Comparison of ENCODE assay signal across 29 cellular contexts in the genomic region with DNA sequence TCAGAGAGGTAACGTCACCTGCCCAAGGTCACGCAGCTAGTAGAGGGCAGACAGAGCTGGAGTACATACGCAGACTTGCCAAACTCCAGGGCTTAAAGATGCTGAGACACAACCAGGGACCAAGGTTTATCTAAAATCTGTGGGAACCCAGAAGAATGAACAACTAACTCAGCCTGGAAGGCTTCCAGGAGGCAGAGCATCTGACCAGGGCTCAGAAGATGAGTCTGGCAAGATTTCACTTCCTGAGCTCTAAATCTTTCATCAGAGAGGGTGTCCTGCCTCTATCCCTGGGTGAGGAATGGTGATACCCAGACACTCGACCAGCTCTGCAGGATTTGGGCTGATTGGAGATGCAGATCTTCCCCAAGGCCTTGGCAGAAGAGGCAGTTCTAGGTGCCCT. TPM values are rescaled to one million over a fixed set of nuclear protein-coding genes. Genes with fewer than 3 reads are reported as not detected.
A peak's percentile ranks its signal among the peaks of the same experiment; 100 is the strongest.
DNase-seq lines count a peak whose midpoint lies in the region; ATAC-seq and TF ChIP-seq lines count a peak whose summit lies in the region.
"Had no signal": no experiment of that assay in that cellular context is flagged by ENCODE, and none has a peak within 500 bp of the region (broad histone marks: within the 10 kb centered on the region; RNA-seq: fewer than 3 reads in every experiment).

No MANE protein-coding gene starts in this region.

- H3K9me2 ChIP-seq in SK-N-SH: no peaks in the 10 kb centered on the region

- CTCF ChIA-PET in SK-N-SH (lab: Yijun Ruan, JAX): interaction anchor here (0.9 to 1.3 kb wide), 4 partner anchors 9 to 584 kb away, joined by 3 to 5 read pairs (median 3); a partner anchor contains a TSS

- no peaks in the 10 kb centered on the region for H3F3A ChIP-seq in SK-N-SH (replicated peaks; ENCODE audit: insufficient read depth)

- H3K27ac ChIP-seq in SK-N-SH (ENCODE audit: low read depth in 2 of 2, low read length in 1 of 2): no peak overlapping the region
- H3K27ac ChIP-seq: brain microvascular endothelial cell, gastrocnemius medialis, psoas muscle, thyroid gland, WERI-Rb-1 had no signal

- TF ChIP-seq CTCF in SK-N-SH (IDR thresholded peaks at IDR 0.05) (no peak), fibroblast of mammary gland (conservative IDR thresholded peaks at IDR 0.05; ENCODE audit: control insufficient read depth, insufficient read depth, low read depth, low read length) (no peak), nephron progenitor cell (IDR thresholded peaks at IDR 0.05) (no peak), omental fat pad (IDR thresholded peaks at IDR 0.05) (no peak)

- H3K27me3 Mint-ChIP-seq in nephron progenitor cell (ENCODE audit: low read depth, poor library complexity): peaks cover 20% of the 10 kb centered on the region

- no peak overlapping the region for H3K4me3 ChIP-seq in SK-N-SH (ENCODE audit: low read depth in 2 of 2, low read length in 1 of 2)
- no peak overlapping the region for H3K4me3 ChIP-seq in fibroblast of mammary gland (ENCODE audit: control insufficient read depth, low read depth, low read length)
- H3K4me3 ChIP-seq: gastrocnemius medialis, psoas muscle, thyroid gland had no signal

- H3K9me3 Mint-ChIP-seq in nephron progenitor cell: no peaks in the 10 kb centered on the region
- H3K9me3 Mint-ChIP-seq: activated CD4-positive, alpha-beta T cell treated with anti-CD3 and anti-CD28 coated beads, Interleukin-2, amount 10 ng/mL, durations not matched to agents 7 days and 5 days; activated T-cell treated with anti-CD3 and anti-CD28 coated beads, Interleukin-2, amount 50 U/mL, for 4 hours; CD4-positive, alpha-beta memory T cell; memory B cell had no signal

- H3K4me2 ChIP-seq in SK-N-SH: no peak overlapping the region

- POLR2A ChIA-PET in SK-N-SH (lab: Yijun Ruan, JAX): interaction anchor here (1.1 to 1.2 kb wide), 2 partner anchors 10 to 26 kb away, joined by 3 to 6 read pairs; a partner anchor contains a TSS

- H3K4me3 Mint-ChIP-seq in nephron progenitor cell: no peak overlapping the region
- H3K4me3 Mint-ChIP-seq: activated CD4-positive, alpha-beta T cell treated with anti-CD3 and anti-CD28 coated beads, Interleukin-2, amount 10 ng/mL, durations not matched to agents 7 days and 5 days; activated T-cell treated with anti-CD3 and anti-CD28 coated beads, Interleukin-2, amount 50 U/mL, for 4 hours; CD4-positive, alpha-beta memory T cell; memory B cell had no signal

- H2AFZ ChIP-seq in SK-N-SH (ENCODE audit: low read depth): no peak overlapping the region

- DNase-seq in SK-N-SH (no peak), RPMI7951 (ENCODE audit: low read depth) (peak; percentile 8), fibroblast of mammary gland (ENCODE audit: low read depth) (peak; percentile 23), stromal cell of bone marrow (ENCODE audit: low read depth) (peak; percentile 5), nephron progenitor cell (no peak), omental fat pad (ENCODE audit: low spot score) (no peak)
- DNase-seq: activated CD4-positive, alpha-beta T cell treated with anti-CD3 and anti-CD28 coated beads, Interleukin-2, amount 10 ng/mL, durations not matched to agents 7 days and 5 days; activated T-cell treated with anti-CD3 and anti-CD28 coated beads, Interleukin-2, amount 50 U/mL, for 4 hours; amniotic stem cell; brain microvascular endothelial cell; CD4-positive, alpha-beta memory T cell; cortex of kidney; DMS153; gastrocnemius medialis; NCI-H1694 treated with DMSO at 0.1 percent for 48 hours; NCI-H524 treated with DMSO at 0.1 percent for 48 hours; NK-92 treated with Interleukin-12 subunit alpha and Interleukin-12 subunit beta, amount 100 ng/mL, for 24 hours; psoas muscle; SHP77; stimulated activated naive CD8-positive, alpha-beta T cell treated with anti-CD3 and anti-CD28 coated beads, Interleukin-15, Interleukin-2, amounts not matched to agents 100 U/mL and 50 U/mL, for 24 hours; T1000; thyroid gland; WERI-Rb-1 had no signal

- no peak overlapping the region for H3K9ac ChIP-seq in SK-N-SH

- H3K4me1 Mint-ChIP-seq in nephron progenitor cell: peaks cover 19% of the 10 kb centered on the region
- H3K4me1 Mint-ChIP-seq: activated CD4-positive, alpha-beta T cell treated with anti-CD3 and anti-CD28 coated beads, Interleukin-2, amount 10 ng/mL, durations not matched to agents 7 days and 5 days; CD4-positive, alpha-beta memory T cell had no signal

- H3K36me3 ChIP-seq in SK-N-SH (replicated peaks in 1 of 2; ENCODE audit: control insufficient read depth in 1 of 2, insufficient read depth in 2 of 2, low read length in 1 of 2): no peaks in the 10 kb centered on the region
- H3K36me3 ChIP-seq: brain microvascular endothelial cell, gastrocnemius medialis, thyroid gland, WERI-Rb-1 had no signal

- H3K9me3 ChIP-seq in SK-N-SH: no peaks in the 10 kb centered on the region
- H3K9me3 ChIP-seq: gastrocnemius medialis, psoas muscle, thyroid gland had no signal

- H3K4me1 ChIP-seq in SK-N-SH (ENCODE audit: control insufficient read depth in 1 of 2, insufficient read depth in 2 of 2, low read depth in 1 of 2, low read length in 1 of 2): peaks cover 0 to 19% of the 10 kb centered on the region in 2 experiments; a peak in 1 of 4 replicates
- H3K4me1 ChIP-seq: gastrocnemius medialis, psoas muscle, thyroid gland had no signal

- no peaks in the 10 kb centered on the region for H3K36me3 Mint-ChIP-seq in nephron progenitor cell (ENCODE audit: low read depth)
- H3K36me3 Mint-ChIP-seq: CD4-positive, alpha-beta memory T cell; memory B cell had no signal

- WGBS in SK-N-SH (ENCODE audit: low lambda C conversion rate): 63% methylated on average over 4 of the region's 4 CpGs

- no peak for TF ChIP-seq EP300 in SK-N-SH (IDR thresholded peaks at IDR 0.05; ENCODE audit: borderline replicate concordance in 1 of 2, low read depth in 1 of 2, low read length in 1 of 2)

- no peaks in the 10 kb centered on the region for H4K20me1 ChIP-seq in SK-N-SH (ENCODE audit: insufficient read depth)

- H3K79me2 ChIP-seq in SK-N-SH (ENCODE audit: insufficient read depth): no peaks in the 10 kb centered on the region

- TF ChIP-seq RAD21 in SK-N-SH (IDR thresholded peaks at IDR 0.05; ENCODE audit: low read length): no peak

- no peaks in the 10 kb centered on the region; the same call in 1 of the 2 replicates for H3K27me3 ChIP-seq in SK-N-SH (ENCODE audit: insufficient read depth)
- H3K27me3 ChIP-seq: brain microvascular endothelial cell, gastrocnemius medialis, thyroid gland had no signal

- no peak overlapping the region for H3K27ac Mint-ChIP-seq in nephron progenitor cell
- H3K27ac Mint-ChIP-seq: activated CD4-positive, alpha-beta T cell treated with anti-CD3 and anti-CD28 coated beads, Interleukin-2, amount 10 ng/mL, durations not matched to agents 7 days and 5 days; CD4-positive, alpha-beta memory T cell; memory B cell had no signal

- ATAC-seq in SK-N-SH treated with all-trans-retinoic acid at 6 μM for 48 hours (no peak), HG02938 (IDR thresholded peaks at IDR 0.05; ENCODE audit: unreplicated experiment) (no peak), omental fat pad (ENCODE audit: low FRiP score) (no peak)
- ATAC-seq: activated T-cell treated with anti-CD3 and anti-CD28 coated beads, Interleukin-2, amount 50 U/mL, for 4 hours; esophagus mucosa; gastrocnemius medialis; psoas muscle; stimulated activated naive CD8-positive, alpha-beta T cell treated with anti-CD3 and anti-CD28 coated beads, Interleukin-15, Interleukin-2, amounts not matched to agents 100 U/mL and 50 U/mL, for 24 hours had no signal

TF ChIP-seq in SK-N-SH, 30 proteins besides CTCF, POLR2A, EP300 and RAD21:
- TF ChIP-seq NFIC (IDR thresholded peaks at IDR 0.05; ENCODE audit: borderline replicate concordance): peak; percentile 28; the same call in 1 of the 2 replicates
- TF ChIP-seq, protein P1, sequence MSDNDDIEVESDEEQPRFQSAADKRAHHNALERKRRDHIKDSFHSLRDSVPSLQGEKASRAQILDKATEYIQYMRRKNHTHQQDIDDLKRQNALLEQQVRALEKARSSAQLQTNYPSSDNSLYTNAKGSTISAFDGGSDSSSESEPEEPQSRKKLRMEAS (IDR thresholded peaks at IDR 0.05; ENCODE audit: low read depth): no peak
TF ChIP-seq in SK-N-SH: peak in this region for 1.

TF ChIP-seq in SK-N-SH treated with all-trans-retinoic acid at 6 μM for 48 hours, 23 proteins besides CTCF, POLR2A, EP300 and RAD21 (continues in another document):
- no peak for TF ChIP-seq ARNTL (CRISPR knock-in tag; IDR thresholded peaks at IDR 0.05; ENCODE audit: borderline replicate concordance, low read depth)
- TF ChIP-seq SNAI2 (CRISPR knock-in tag; IDR thresholded peaks at IDR 0.05): no peak

RNA-seq across cellular contexts. Expression of a gene that starts 9.1 kb away (rescaled TPM):
- polyA plus RNA-seq in SK-N-SH (2012; rRNA removed): 0.08 TPM in 1 of 2 replicates, not detected in the other
- 0.01 TPM in 1 of 2 replicates, not detected in the other for polyA plus RNA-seq in SK-N-SH (2012; cell fraction: cytosol; rRNA removed)
- polyA plus RNA-seq in SK-N-SH (2012; cell fraction: nucleus; rRNA removed): 0.29 and 0.31 TPM in 2 replicates
- total RNA-seq in RPMI7951 (2014; rRNA removed; shearing (Covaris generic)): not detected in 2 replicates
- 1 to 10 TPM in 3 of 4 donors, not detected in 1; 1.4 to 2.5 (median 1.8) TPM for total RNA-seq in omental fat pad
- total RNA-seq: activated CD4-positive, alpha-beta T cell treated with anti-CD3 and anti-CD28 coated beads, Interleukin-2, amount 10 ng/mL, durations not matched to agents 7 days and 5 days; esophagus mucosa; LHCN-M2; PC-3 had no signal

RNA-seq across cellular contexts. Expression of a gene that starts 18.8 kb away (rescaled TPM):
- not detected in 2 replicates for polyA plus RNA-seq in SK-N-SH (2012; rRNA removed)
- not detected in 2 replicates for polyA plus RNA-seq in SK-N-SH (2012; cell fraction: cytosol; rRNA removed)
- polyA plus RNA-seq in SK-N-SH (2012; cell fraction: nucleus; rRNA removed): not detected in 2 replicates
- total RNA-seq in RPMI7951 (2014; rRNA removed; shearing (Covaris generic)): not detected in 2 replicates
- total RNA-seq in omental fat pad: 1 to 10 TPM in 3 of 4 donors, not detected in 1; 1.3 to 3.9 (median 2.2) TPM
- total RNA-seq: activated CD4-positive, alpha-beta T cell treated with anti-CD3 and anti-CD28 coated beads, Interleukin-2, amount 10 ng/mL, durations not matched to agents 7 days and 5 days; activated T-cell treated with anti-CD3 and anti-CD28 coated beads, Interleukin-2, amount 50 U/mL, for 4 hours; CD4-positive, alpha-beta memory T cell; esophagus mucosa; gastrocnemius medialis; LHCN-M2; PC-3; psoas muscle had no signal
- polyA plus RNA-seq: CD4-positive, alpha-beta memory T cell; psoas muscle had no signal

RNA-seq across cellular contexts. Expression of a gene that starts 26.4 kb away (rescaled TPM):
- 109 and 119 TPM in 2 replicates for polyA plus RNA-seq in SK-N-SH (2012; rRNA removed)
- 82.9 and 86.2 TPM in 2 replicates for polyA plus RNA-seq in SK-N-SH (2012; cell fraction: cytosol; rRNA removed)
- polyA plus RNA-seq in SK-N-SH (2012; cell fraction: nucleus; rRNA removed): 119 and 123 TPM in 2 replicates
- total RNA-seq in RPMI7951 (2014; rRNA removed; shearing (Covaris generic)): 56.8 and 64.3 TPM in 2 replicates
- total RNA-seq in omental fat pad: 10 to 100 TPM; 50.9 to 99.2 (median 54.0) TPM

RNA-seq across cellular contexts. Expression of a gene that starts 41.6 kb away (rescaled TPM):
- 4.1 and 4.5 TPM in 2 replicates for polyA plus RNA-seq in SK-N-SH (2012; rRNA removed)
- 1.8 and 2.9 TPM in 2 replicates for polyA plus RNA-seq in SK-N-SH (2012; cell fraction: cytosol; rRNA removed)
- polyA plus RNA-seq in SK-N-SH (2012; cell fraction: nucleus; rRNA removed): 3.8 and 4.6 TPM in 2 replicates
- total RNA-seq in RPMI7951 (2014; rRNA removed; shearing (Covaris generic)): 11.7 and 15.4 TPM in 2 replicates
- total RNA-seq in omental fat pad: 100 to 1,000 TPM in 1 of 4 donors, 10 to 100 TPM in 3; 61.3 to 139 (median 73.6) TPM

RNA-seq across cellular contexts. Expression of a gene that starts 59.8 kb away (rescaled TPM):
- not detected in 2 replicates for polyA plus RNA-seq in SK-N-SH (2012; rRNA removed)
- not detected in 2 replicates for polyA plus RNA-seq in SK-N-SH (2012; cell fraction: cytosol; rRNA removed)
- not detected in 2 replicates for polyA plus RNA-seq in SK-N-SH (2012; cell fraction: nucleus; rRNA removed)
- total RNA-seq in RPMI7951 (2014; rRNA removed; shearing (Covaris generic)): 0.29 and 0.48 TPM in 2 replicates
- total RNA-seq in omental fat pad: under 1 TPM in 1 of 4 donors, not detected in 3; 0.46 TPM
- total RNA-seq: activated CD4-positive, alpha-beta T cell treated with anti-CD3 and anti-CD28 coated beads, Interleukin-2, amount 10 ng/mL, durations not matched to agents 7 days and 5 days; CD4-positive, alpha-beta memory T cell; esophagus mucosa; LHCN-M2; psoas muscle had no signal
- polyA plus RNA-seq: CD4-positive, alpha-beta memory T cell had no signal

Comparison
In these comparisons a context has a peak if more than half of its experiments do, and no peak if none do; other contexts are left out.
1. DNase-seq: peak in RPMI7951 (single experiment), fibroblast of mammary gland (single experiment) and stromal cell of bone marrow (single experiment); none in SK-N-SH (single experiment), nephron progenitor cell (single experiment) and omental fat pad (single experiment).